Comparison of ENCODE assay signal across 6 cellular contexts in genomic region chr4:80631861-80632260, GRCh38.
"Had no signal": no experiment of that assay in that cellular context is flagged by ENCODE, and none has a peak within 500 bp of the region (broad histone marks: within the 10 kb centered on the region; RNA-seq: fewer than 3 reads in every experiment).

No MANE protein-coding gene starts in this region.

- H3K27ac Mint-ChIP-seq: IgD-negative memory B cell had no signal

- H3K27me3 Mint-ChIP-seq: IgD-negative memory B cell had no signal

- FAIRE-seq: HepG2, K562 had no signal

- DNase-seq: IMR-90, KBM-7 had no signal

- H3K36me3 Mint-ChIP-seq: IgD-negative memory B cell had no signal

- H3K4me3 ChIP-seq: K562 had no signal

- H3K4me3 Mint-ChIP-seq: IgD-negative memory B cell had no signal

- H3K4me1 Mint-ChIP-seq: IgD-negative memory B cell had no signal

- H3K27ac ChIP-seq: HL-60 had no signal
